1 cellular context compared by ENCODE assay signal in the genomic region with DNA sequence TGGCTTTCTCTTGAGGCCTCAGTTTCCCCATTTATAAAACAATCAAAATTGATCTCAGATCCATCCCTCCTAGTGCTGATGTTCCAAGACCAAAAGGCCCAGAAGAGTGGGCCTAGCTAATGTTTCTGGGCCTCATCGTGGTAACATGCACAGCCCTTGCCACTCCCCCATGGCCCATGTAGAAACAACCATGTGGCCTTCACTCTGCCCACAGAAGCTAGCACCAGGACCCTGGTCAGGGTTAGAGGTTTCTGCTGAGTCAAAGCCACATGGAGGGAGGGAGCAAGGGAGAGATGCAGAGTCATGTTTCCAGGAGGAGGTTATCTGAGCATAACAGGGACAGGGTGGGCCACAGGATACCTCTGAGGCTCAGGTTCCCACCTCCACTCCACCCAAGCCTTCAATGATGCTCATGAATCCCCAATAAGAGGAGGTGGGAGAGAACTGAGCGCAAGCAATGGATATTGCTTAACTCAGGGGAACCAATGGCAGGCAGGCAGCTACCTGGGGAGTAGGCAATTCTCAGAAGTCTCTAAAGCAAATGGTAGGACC.
TF ChIP-seq lines count a peak whose summit lies in the region.

No MANE protein-coding gene starts in this region.

TF ChIP-seq in GM12878, 131 proteins besides CTCF, POLR2A, EP300 and RAD21:
- no peak for TF ChIP-seq BCL11A (IDR thresholded peaks at IDR 0.05; ENCODE audit: low read depth, low read length)
- TF ChIP-seq, protein P1, sequence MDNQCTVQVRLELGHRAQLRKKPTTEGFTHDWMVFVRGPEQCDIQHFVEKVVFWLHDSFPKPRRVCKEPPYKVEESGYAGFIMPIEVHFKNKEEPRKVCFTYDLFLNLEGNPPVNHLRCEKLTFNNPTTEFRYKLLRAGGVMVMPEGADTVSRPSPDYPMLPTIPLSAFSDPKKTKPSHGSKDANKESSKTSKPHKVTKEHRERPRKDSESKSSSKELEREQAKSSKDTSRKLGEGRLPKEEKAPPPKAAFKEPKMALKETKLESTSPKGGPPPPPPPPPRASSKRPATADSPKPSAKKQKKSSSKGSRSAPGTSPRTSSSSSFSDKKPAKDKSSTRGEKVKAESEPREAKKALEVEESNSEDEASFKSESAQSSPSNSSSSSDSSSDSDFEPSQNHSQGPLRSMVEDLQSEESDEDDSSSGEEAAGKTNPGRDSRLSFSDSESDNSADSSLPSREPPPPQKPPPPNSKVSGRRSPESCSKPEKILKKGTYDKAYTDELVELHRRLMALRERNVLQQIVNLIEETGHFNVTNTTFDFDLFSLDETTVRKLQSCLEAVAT (IDR thresholded peaks at IDR 0.05) = no peak
- TF ChIP-seq, protein P2, sequence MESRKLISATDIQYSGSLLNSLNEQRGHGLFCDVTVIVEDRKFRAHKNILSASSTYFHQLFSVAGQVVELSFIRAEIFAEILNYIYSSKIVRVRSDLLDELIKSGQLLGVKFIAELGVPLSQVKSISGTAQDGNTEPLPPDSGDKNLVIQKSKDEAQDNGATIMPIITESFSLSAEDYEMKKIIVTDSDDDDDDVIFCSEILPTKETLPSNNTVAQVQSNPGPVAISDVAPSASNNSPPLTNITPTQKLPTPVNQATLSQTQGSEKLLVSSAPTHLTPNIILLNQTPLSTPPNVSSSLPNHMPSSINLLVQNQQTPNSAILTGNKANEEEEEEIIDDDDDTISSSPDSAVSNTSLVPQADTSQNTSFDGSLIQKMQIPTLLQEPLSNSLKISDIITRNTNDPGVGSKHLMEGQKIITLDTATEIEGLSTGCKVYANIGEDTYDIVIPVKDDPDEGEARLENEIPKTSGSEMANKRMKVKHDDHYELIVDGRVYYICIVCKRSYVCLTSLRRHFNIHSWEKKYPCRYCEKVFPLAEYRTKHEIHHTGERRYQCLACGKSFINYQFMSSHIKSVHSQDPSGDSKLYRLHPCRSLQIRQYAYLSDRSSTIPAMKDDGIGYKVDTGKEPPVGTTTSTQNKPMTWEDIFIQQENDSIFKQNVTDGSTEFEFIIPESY (IDR thresholded peaks at IDR 0.05) = no peak
- TF ChIP-seq ZNF217 (IDR thresholded peaks at IDR 0.05) = no peak
- TF ChIP-seq FOS (IDR thresholded peaks at IDR 0.05; ENCODE audit: borderline replicate concordance, extremely low read depth, insufficient read length) = no peak
- TF ChIP-seq, protein P3, sequence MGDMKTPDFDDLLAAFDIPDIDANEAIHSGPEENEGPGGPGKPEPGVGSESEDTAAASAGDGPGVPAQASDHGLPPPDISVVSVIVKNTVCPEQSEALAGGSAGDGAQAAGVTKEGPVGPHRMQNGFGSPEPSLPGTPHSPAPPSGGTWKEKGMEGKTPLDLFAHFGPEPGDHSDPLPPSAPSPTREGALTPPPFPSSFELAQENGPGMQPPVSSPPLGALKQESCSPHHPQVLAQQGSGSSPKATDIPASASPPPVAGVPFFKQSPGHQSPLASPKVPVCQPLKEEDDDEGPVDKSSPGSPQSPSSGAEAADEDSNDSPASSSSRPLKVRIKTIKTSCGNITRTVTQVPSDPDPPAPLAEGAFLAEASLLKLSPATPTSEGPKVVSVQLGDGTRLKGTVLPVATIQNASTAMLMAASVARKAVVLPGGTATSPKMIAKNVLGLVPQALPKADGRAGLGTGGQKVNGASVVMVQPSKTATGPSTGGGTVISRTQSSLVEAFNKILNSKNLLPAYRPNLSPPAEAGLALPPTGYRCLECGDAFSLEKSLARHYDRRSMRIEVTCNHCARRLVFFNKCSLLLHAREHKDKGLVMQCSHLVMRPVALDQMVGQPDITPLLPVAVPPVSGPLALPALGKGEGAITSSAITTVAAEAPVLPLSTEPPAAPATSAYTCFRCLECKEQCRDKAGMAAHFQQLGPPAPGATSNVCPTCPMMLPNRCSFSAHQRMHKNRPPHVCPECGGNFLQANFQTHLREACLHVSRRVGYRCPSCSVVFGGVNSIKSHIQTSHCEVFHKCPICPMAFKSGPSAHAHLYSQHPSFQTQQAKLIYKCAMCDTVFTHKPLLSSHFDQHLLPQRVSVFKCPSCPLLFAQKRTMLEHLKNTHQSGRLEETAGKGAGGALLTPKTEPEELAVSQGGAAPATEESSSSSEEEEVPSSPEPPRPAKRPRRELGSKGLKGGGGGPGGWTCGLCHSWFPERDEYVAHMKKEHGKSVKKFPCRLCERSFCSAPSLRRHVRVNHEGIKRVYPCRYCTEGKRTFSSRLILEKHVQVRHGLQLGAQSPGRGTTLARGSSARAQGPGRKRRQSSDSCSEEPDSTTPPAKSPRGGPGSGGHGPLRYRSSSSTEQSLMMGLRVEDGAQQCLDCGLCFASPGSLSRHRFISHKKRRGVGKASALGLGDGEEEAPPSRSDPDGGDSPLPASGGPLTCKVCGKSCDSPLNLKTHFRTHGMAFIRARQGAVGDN (IDR thresholded peaks at IDR 0.05) = peak; percentile 90
- TF ChIP-seq EZH2 (IDR thresholded peaks at IDR 0.05; ENCODE audit: borderline replicate concordance, control insufficient read depth, low read depth, low read length) = no peak
- no peak for TF ChIP-seq HDAC2 (IDR thresholded peaks at IDR 0.05)
- no peak for TF ChIP-seq PML (IDR thresholded peaks at IDR 0.05; ENCODE audit: low read length)
- TF ChIP-seq, protein P4, sequence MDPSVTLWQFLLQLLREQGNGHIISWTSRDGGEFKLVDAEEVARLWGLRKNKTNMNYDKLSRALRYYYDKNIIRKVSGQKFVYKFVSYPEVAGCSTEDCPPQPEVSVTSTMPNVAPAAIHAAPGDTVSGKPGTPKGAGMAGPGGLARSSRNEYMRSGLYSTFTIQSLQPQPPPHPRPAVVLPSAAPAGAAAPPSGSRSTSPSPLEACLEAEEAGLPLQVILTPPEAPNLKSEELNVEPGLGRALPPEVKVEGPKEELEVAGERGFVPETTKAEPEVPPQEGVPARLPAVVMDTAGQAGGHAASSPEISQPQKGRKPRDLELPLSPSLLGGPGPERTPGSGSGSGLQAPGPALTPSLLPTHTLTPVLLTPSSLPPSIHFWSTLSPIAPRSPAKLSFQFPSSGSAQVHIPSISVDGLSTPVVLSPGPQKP (IDR thresholded peaks at IDR 0.05; ENCODE audit: low read depth, low read length) = no peak
- no peak for TF ChIP-seq BRCA1 (IDR thresholded peaks at IDR 0.05; ENCODE audit: low read depth, low read length)
- TF ChIP-seq, protein P5, sequence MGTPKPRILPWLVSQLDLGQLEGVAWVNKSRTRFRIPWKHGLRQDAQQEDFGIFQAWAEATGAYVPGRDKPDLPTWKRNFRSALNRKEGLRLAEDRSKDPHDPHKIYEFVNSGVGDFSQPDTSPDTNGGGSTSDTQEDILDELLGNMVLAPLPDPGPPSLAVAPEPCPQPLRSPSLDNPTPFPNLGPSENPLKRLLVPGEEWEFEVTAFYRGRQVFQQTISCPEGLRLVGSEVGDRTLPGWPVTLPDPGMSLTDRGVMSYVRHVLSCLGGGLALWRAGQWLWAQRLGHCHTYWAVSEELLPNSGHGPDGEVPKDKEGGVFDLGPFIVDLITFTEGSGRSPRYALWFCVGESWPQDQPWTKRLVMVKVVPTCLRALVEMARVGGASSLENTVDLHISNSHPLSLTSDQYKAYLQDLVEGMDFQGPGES (IDR thresholded peaks at IDR 0.05) = no peak
- TF ChIP-seq MXI1 (IDR thresholded peaks at IDR 0.05; ENCODE audit: low read depth, low read length) = peak; percentile 36; the same call in 1 of the 2 replicates
- TF ChIP-seq, protein P6, sequence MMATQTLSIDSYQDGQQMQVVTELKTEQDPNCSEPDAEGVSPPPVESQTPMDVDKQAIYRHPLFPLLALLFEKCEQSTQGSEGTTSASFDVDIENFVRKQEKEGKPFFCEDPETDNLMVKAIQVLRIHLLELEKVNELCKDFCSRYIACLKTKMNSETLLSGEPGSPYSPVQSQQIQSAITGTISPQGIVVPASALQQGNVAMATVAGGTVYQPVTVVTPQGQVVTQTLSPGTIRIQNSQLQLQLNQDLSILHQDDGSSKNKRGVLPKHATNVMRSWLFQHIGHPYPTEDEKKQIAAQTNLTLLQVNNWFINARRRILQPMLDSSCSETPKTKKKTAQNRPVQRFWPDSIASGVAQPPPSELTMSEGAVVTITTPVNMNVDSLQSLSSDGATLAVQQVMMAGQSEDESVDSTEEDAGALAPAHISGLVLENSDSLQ (IDR thresholded peaks at IDR 0.05) = no peak
- no peak for TF ChIP-seq HDAC6 (IDR thresholded peaks at IDR 0.05; ENCODE audit: unreplicated experiment)
- peak; percentile 98 for TF ChIP-seq BACH1 (IDR thresholded peaks at IDR 0.05; ENCODE audit: borderline replicate concordance)
- no peak for TF ChIP-seq YBX1 (IDR thresholded peaks at IDR 0.05)
- TF ChIP-seq NRF1 (conservative IDR thresholded peaks at IDR 0.05; ENCODE audit: low read depth, low read length) = no peak
- TF ChIP-seq, protein P7, sequence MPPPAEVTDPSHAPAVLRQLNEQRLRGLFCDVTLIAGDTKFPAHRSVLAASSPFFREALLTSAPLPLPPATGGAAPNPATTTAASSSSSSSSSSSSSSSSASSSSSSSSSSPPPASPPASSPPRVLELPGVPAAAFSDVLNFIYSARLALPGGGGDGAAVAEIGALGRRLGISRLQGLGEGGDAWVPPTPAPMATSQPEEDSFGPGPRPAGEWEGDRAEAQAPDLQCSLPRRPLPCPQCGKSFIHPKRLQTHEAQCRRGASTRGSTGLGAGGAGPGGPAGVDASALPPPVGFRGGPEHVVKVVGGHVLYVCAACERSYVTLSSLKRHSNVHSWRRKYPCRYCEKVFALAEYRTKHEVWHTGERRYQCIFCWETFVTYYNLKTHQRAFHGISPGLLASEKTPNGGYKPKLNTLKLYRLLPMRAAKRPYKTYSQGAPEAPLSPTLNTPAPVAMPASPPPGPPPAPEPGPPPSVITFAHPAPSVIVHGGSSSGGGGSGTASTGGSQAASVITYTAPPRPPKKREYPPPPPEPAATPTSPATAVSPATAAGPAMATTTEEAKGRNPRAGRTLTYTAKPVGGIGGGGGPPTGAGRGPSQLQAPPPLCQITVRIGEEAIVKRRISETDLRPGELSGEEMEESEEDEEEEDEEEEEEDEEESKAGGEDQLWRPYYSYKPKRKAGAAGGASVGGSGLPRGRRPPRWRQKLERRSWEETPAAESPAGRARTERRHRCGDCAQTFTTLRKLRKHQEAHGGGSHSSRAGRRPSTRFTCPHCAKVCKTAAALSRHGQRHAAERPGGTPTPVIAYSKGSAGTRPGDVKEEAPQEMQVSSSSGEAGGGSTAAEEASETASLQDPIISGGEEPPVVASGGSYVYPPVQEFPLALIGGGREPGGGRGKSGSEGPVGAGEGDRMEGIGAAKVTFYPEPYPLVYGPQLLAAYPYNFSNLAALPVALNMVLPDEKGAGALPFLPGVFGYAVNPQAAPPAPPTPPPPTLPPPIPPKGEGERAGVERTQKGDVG (CRISPR knock-in tag; IDR thresholded peaks at IDR 0.05) = no peak
- 0 out of 2 replicates have a peak, but pooled peaks have one; percentile 8 for TF ChIP-seq SMARCA5 (IDR thresholded peaks at IDR 0.05)
- no peak for TF ChIP-seq STAT1 (conservative IDR thresholded peaks at IDR 0.05)
- TF ChIP-seq, protein P8, sequence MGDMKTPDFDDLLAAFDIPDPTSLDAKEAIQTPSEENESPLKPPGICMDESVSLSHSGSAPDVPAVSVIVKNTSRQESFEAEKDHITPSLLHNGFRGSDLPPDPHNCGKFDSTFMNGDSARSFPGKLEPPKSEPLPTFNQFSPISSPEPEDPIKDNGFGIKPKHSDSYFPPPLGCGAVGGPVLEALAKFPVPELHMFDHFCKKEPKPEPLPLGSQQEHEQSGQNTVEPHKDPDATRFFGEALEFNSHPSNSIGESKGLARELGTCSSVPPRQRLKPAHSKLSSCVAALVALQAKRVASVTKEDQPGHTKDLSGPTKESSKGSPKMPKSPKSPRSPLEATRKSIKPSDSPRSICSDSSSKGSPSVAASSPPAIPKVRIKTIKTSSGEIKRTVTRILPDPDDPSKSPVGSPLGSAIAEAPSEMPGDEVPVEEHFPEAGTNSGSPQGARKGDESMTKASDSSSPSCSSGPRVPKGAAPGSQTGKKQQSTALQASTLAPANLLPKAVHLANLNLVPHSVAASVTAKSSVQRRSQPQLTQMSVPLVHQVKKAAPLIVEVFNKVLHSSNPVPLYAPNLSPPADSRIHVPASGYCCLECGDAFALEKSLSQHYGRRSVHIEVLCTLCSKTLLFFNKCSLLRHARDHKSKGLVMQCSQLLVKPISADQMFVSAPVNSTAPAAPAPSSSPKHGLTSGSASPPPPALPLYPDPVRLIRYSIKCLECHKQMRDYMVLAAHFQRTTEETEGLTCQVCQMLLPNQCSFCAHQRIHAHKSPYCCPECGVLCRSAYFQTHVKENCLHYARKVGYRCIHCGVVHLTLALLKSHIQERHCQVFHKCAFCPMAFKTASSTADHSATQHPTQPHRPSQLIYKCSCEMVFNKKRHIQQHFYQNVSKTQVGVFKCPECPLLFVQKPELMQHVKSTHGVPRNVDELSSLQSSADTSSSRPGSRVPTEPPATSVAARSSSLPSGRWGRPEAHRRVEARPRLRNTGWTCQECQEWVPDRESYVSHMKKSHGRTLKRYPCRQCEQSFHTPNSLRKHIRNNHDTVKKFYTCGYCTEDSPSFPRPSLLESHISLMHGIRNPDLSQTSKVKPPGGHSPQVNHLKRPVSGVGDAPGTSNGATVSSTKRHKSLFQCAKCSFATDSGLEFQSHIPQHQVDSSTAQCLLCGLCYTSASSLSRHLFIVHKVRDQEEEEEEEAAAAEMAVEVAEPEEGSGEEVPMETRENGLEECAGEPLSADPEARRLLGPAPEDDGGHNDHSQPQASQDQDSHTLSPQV (IDR thresholded peaks at IDR 0.05) = 0 out of 2 replicates have a peak, but pooled peaks have one; percentile 3
- TF ChIP-seq SIN3A (IDR thresholded peaks at IDR 0.05; ENCODE audit: low read depth, low read length) = no peak
- TF ChIP-seq NFXL1 (IDR thresholded peaks at IDR 0.05; ENCODE audit: borderline replicate concordance) = no peak
- TF ChIP-seq NR2F1 (conservative IDR thresholded peaks at IDR 0.05) = 0 out of 2 replicates have a peak, but pooled peaks have one; percentile 5
TF ChIP-seq in GM12878: peak in this region for 6.
